ENCODE assay signal across 8 cellular contexts in the genomic region with DNA sequence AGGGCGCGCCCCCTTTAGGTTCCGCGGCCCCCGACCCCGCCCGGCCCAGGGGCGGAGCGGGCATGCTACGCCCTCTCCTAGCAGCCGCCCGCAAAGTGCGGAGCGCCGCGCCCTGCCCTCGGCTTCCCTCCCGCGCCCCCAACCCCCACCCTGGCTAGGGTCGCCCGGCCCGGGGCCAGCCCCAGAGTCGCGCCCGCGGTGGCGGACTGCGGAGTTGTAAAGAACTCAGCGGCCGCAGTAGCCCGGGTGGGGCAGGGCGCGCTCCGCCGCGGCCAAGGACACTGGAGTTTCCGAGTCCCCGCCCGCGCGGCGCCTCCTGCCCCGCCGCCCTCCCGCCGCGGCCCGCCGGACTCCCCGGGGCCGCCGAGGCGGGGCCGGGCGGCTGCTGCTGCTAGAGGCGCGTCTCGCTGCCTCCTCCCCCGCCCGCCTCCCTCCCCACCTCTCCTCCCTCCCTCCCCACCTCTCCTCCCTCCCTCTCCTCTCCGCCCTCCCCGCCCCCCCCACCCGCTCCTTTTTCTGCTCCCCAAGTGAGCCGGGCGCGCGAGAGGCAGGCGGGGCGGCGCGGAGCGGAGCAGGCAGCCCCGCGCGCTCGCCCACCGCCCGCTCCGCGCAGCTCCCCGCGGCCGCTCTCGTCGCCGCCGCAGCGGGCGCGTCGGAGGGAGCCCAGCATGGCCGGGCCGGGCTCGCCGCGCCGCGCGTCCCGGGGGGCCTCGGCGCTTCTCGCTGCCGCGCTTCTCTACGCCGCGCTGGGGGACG. TPM values are rescaled to one million over a fixed set of nuclear protein-coding genes. Genes with fewer than 3 reads are reported as not detected.
A peak's percentile ranks its signal among the peaks of the same experiment; 100 is the strongest.
DNase-seq lines count a peak whose midpoint lies in the region; ATAC-seq and TF ChIP-seq lines count a peak whose summit lies in the region.
"Had no signal": no experiment of that assay in that cellular context is flagged by ENCODE, and none has a peak within 500 bp of the region (broad histone marks: within the 10 kb centered on the region; RNA-seq: fewer than 3 reads in every experiment).

A gene (plus strand): TSS at position 507 of the 756 bp plus-strand sequence.

- H3K9ac ChIP-seq in GM23248 (no peak within 1 kb of the TSS), neural cell (ENCODE audit: low read length) (peak within 1 kb of the TSS; percentile 60)

- WGBS in GM23248 (ENCODE audit: low coverage in 1 of 2, low lambda C conversion rate in 2 of 2, missing lambda C conversion rate in 2 of 2), 2 experiments: 1 to 2% methylated on average over 32 to 91 of the region's 109 CpGs
- 3% methylated on average over 21 of the region's 109 CpGs for WGBS in esophagus muscularis mucosa

- TF ChIP-seq EP300 in esophagus muscularis mucosa (IDR thresholded peaks at IDR 0.05) (no peak), neural cell (conservative IDR thresholded peaks at IDR 0.05; ENCODE audit: poor library complexity, severe bottlenecking) (no peak)

- peak within 1 kb of the TSS; percentile 32 for H3K4me2 ChIP-seq in GM23248 (ENCODE audit: unreplicated experiment)
- peak within 1 kb of the TSS; percentile 73 for H3K4me2 ChIP-seq in neural cell (ENCODE audit: low read length)

- no peak for TF ChIP-seq POLR2A in esophagus muscularis mucosa (IDR thresholded peaks at IDR 0.05; ENCODE audit: low read depth)

- H3K79me2 ChIP-seq in GM23248 (ENCODE audit: insufficient read depth) (no peaks in the 10 kb centered on the region), neural cell (replicated peaks; ENCODE audit: insufficient read depth, low read length) (no peaks in the 10 kb centered on the region)

- no peak for ATAC-seq in HG03378 (IDR thresholded peaks at IDR 0.05; ENCODE audit: unreplicated experiment)
- no peak for ATAC-seq in HG03135 (IDR thresholded peaks at IDR 0.05; ENCODE audit: unreplicated experiment)

- TF ChIP-seq CTCF in esophagus muscularis mucosa (IDR thresholded peaks at IDR 0.05): no peak
- no peak for TF ChIP-seq CTCF in neural cell (IDR thresholded peaks at IDR 0.05; ENCODE audit: poor library complexity, severe bottlenecking)

- peak within 1 kb of the TSS; percentile 59 for H3K4me3 ChIP-seq in GM23248
- H3K4me3 ChIP-seq in esophagus muscularis mucosa: peak within 1 kb of the TSS; percentile 66 to 74 (median 70)
- H3K4me3 ChIP-seq in neural cell (ENCODE audit: low read length): peak within 1 kb of the TSS; percentile 77
- no peak within 1 kb of the TSS for H3K4me3 ChIP-seq in effector memory CD4-positive, alpha-beta T cell (ENCODE audit: insufficient read depth, low read depth, low read length, poor library complexity, severe bottlenecking)

- H3K27me3 ChIP-seq in GM23248 (replicated peaks; ENCODE audit: insufficient read depth) (peaks cover 47% of the 10 kb centered on the region), esophagus muscularis mucosa (peaks cover 0 to 45% (median 5%) of the 10 kb centered on the region in 4 donors), neural cell (ENCODE audit: insufficient read depth, low read depth, low read length) (peaks cover 83% of the 10 kb centered on the region)
- H3K27me3 ChIP-seq in effector memory CD4-positive, alpha-beta T cell (replicated peaks; ENCODE audit: control insufficient read depth, insufficient read depth, low read length, poor library complexity, severe bottlenecking): peaks cover 19% of the 10 kb centered on the region

- H3K36me3 ChIP-seq in GM23248 (ENCODE audit: low read depth) (no peaks in the 10 kb centered on the region), esophagus muscularis mucosa (no peaks in the 10 kb centered on the region), neural cell (ENCODE audit: insufficient read depth, low read length) (no peaks in the 10 kb centered on the region)
- H3K36me3 ChIP-seq in effector memory CD4-positive, alpha-beta T cell (ENCODE audit: control insufficient read depth, insufficient read depth, low read length): no peaks in the 10 kb centered on the region

- H4K20me1 ChIP-seq in GM23248 (ENCODE audit: insufficient read depth) (no peaks in the 10 kb centered on the region), neural cell (ENCODE audit: insufficient read depth) (no peaks in the 10 kb centered on the region)

- DNase-seq in GM23248 (peak; percentile 41), NCI-H748 (lab: John Stamatoyannopoulos, UW; ENCODE audit: unreplicated experiment) (peak; percentile 76), esophagus muscularis mucosa (ENCODE audit: extremely low spot score) (peak; percentile 62)
- no peak for DNase-seq in effector memory CD4-positive, alpha-beta T cell

- H3K27ac ChIP-seq in GM23248: no peak within 1 kb of the TSS
- H3K27ac ChIP-seq in esophagus muscularis mucosa (replicated peaks in 1 of 4): peak within 1 kb of the TSS; percentile 59 to 79 (median 72)
- H3K27ac ChIP-seq in neural cell (ENCODE audit: low read length): peak within 1 kb of the TSS; percentile 2
- H3K27ac ChIP-seq in effector memory CD4-positive, alpha-beta T cell (ENCODE audit: insufficient read depth, low read length, poor library complexity, severe bottlenecking): no peak within 1 kb of the TSS

- in situ Hi-C loops in GM23248 (cut with MboI): no loop called here

- no peak for TF ChIP-seq RAD21 in neural cell (conservative IDR thresholded peaks at IDR 0.05)

- no peaks in the 10 kb centered on the region for H3K9me2 ChIP-seq in GM23248 (ENCODE audit: insufficient read depth)
- H3K9me2 ChIP-seq in neural cell (ENCODE audit: insufficient read depth, low read length): no peaks in the 10 kb centered on the region

- H3K9me3 ChIP-seq in GM23248 (ENCODE audit: low read depth): no peaks in the 10 kb centered on the region
- H3K9me3 ChIP-seq in esophagus muscularis mucosa: no peaks in the 10 kb centered on the region
- H3K9me3 ChIP-seq in neural cell (ENCODE audit: low read length): no peaks in the 10 kb centered on the region
- no peaks in the 10 kb centered on the region for H3K9me3 ChIP-seq in effector memory CD4-positive, alpha-beta T cell (ENCODE audit: control insufficient read depth, low read length)

- intact Hi-C loops in esophagus muscularis mucosa (cut with DNase I): no loop called here

- H3F3A ChIP-seq in GM23248 (ENCODE audit: insufficient read depth): no peaks in the 10 kb centered on the region
- H3F3A ChIP-seq in neural cell (ENCODE audit: insufficient read depth, low read length, poor library complexity, severe bottlenecking): no peaks in the 10 kb centered on the region

- no peaks in the 10 kb centered on the region for H3K4me1 ChIP-seq in GM23248 (ENCODE audit: insufficient read depth)
- H3K4me1 ChIP-seq in esophagus muscularis mucosa: peaks cover 7 to 38% (median 33%) of the 10 kb centered on the region in 4 donors
- H3K4me1 ChIP-seq in effector memory CD4-positive, alpha-beta T cell (ENCODE audit: control insufficient read depth, insufficient read depth, low read length, poor library complexity, severe bottlenecking): no peaks in the 10 kb centered on the region

- H2AFZ ChIP-seq in GM23248 (peak within 1 kb of the TSS; percentile 20), neural cell (ENCODE audit: low read depth, low read length) (no peak within 1 kb of the TSS)

TF ChIP-seq in neural cell, 6 proteins besides CTCF, POLR2A, EP300 and RAD21:
- TF ChIP-seq, protein P1, sequence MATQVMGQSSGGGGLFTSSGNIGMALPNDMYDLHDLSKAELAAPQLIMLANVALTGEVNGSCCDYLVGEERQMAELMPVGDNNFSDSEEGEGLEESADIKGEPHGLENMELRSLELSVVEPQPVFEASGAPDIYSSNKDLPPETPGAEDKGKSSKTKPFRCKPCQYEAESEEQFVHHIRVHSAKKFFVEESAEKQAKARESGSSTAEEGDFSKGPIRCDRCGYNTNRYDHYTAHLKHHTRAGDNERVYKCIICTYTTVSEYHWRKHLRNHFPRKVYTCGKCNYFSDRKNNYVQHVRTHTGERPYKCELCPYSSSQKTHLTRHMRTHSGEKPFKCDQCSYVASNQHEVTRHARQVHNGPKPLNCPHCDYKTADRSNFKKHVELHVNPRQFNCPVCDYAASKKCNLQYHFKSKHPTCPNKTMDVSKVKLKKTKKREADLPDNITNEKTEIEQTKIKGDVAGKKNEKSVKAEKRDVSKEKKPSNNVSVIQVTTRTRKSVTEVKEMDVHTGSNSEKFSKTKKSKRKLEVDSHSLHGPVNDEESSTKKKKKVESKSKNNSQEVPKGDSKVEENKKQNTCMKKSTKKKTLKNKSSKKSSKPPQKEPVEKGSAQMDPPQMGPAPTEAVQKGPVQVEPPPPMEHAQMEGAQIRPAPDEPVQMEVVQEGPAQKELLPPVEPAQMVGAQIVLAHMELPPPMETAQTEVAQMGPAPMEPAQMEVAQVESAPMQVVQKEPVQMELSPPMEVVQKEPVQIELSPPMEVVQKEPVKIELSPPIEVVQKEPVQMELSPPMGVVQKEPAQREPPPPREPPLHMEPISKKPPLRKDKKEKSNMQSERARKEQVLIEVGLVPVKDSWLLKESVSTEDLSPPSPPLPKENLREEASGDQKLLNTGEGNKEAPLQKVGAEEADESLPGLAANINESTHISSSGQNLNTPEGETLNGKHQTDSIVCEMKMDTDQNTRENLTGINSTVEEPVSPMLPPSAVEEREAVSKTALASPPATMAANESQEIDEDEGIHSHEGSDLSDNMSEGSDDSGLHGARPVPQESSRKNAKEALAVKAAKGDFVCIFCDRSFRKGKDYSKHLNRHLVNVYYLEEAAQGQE (IDR thresholded peaks at IDR 0.05; ENCODE audit: borderline replicate concordance): no peak
- TF ChIP-seq POLR2AphosphoS5 (IDR thresholded peaks at IDR 0.05) (no peak), MXI1 (conservative IDR thresholded peaks at IDR 0.05; ENCODE audit: poor library complexity, severe bottlenecking) (no peak), EZH2 (IDR thresholded peaks at IDR 0.05; ENCODE audit: borderline replicate concordance, insufficient read depth, low read length, poor library complexity, severe bottlenecking) (no peak), TAF1 (IDR thresholded peaks at IDR 0.05; ENCODE audit: low read depth) (no peak), SMC3 (conservative IDR thresholded peaks at IDR 0.05; ENCODE audit: poor library complexity) (no peak)

RNA-seq across cellular contexts. Expression of the gene that starts here (rescaled TPM):
- total RNA-seq in GM23248 (2014; rRNA removed; shearing (Covaris generic)): under 0.01 and 0.43 TPM in 2 replicates
- 0.30 and 0.39 TPM in 2 replicates for polyA plus RNA-seq in GM23248 (2016; fragmentation: Nextera tagmentation; extraction: Ambion mirVana)
- total RNA-seq in esophagus muscularis mucosa: 1 to 10 TPM; 2.5 to 6.3 (median 3.9) TPM
- polyA plus RNA-seq in neural cell: 13.7 and 26.2 TPM in 2 replicates
- polyA minus RNA-seq in neural cell: 23.7 and 25.3 TPM in 2 replicates
- total RNA-seq: SK-MEL-5 had no signal

Comparison
In these comparisons a context has a peak if more than half of its experiments do, and no peak if none do; other contexts are left out.
1. RNA of the gene that starts here (polyA plus RNA-seq): 13.7 to 26.2 TPM in neural cell; 0.30 to 0.39 TPM in GM23248; every median in the first group is over 10 times any median in the second.
2. Peak in DNase-seq, H3K4me3 ChIP-seq and H3K4me2 ChIP-seq in GM23248; RNA of the gene not detected or under 1 TPM.
3. DNase-seq: peak in NCI-H748 (single experiment) and esophagus muscularis mucosa (single experiment); none in effector memory CD4-positive, alpha-beta T cell (0 of 3).
4. H3K27ac ChIP-seq: peak in esophagus muscularis mucosa (4 of 4) and neural cell (single experiment); none in GM23248 (single experiment) and effector memory CD4-positive, alpha-beta T cell (single experiment).